In genomic region chr6:139425780-139426179, GRCh38 we compare ENCODE assay signal across 16 cellular contexts.
"Had no signal": no experiment of that assay in that cellular context is flagged by ENCODE, and none has a peak within 500 bp of the region (broad histone marks: within the 10 kb centered on the region; RNA-seq: fewer than 3 reads in every experiment).

No MANE protein-coding gene starts in this region.

- H3K4me1 ChIP-seq: ascending aorta, right lobe of liver, upper lobe of right lung had no signal

- H3K9me3 ChIP-seq: ascending aorta, right lobe of liver, upper lobe of right lung had no signal

- H3K27me3 Mint-ChIP-seq: naive B cell had no signal

- DNase-seq: activated CD4-positive, alpha-beta T cell treated with anti-CD3 and anti-CD28 coated beads for 1 hour; activated CD8-positive, alpha-beta memory T cell treated with anti-CD3 and anti-CD28 coated beads for 24 hours; activated CD8-positive, alpha-beta memory T cell treated with anti-CD3 and anti-CD28 coated beads, Interleukin-2, amount 50 U/mL, for 48 hours; activated gamma-delta T cell; activated T-cell treated with anti-CD3 and anti-CD28 coated beads, Interleukin-2, amount 50 U/mL, for 72 hours; effector CD4-positive, alpha-beta T cell; head of caudate nucleus; left ventricle myocardium superior; naive B cell; right lobe of liver; spleen; stimulated activated naive B cell treated with anti-CD40 and anti-IgM and Interleukin-4, amounts not matched to agents 10 μg/mL and 1 μg/mL and 100 μg/mL, for 72 hours; upper lobe of right lung; WERI-Rb-1 had no signal

- H3K4me3 ChIP-seq: ascending aorta, right lobe of liver, spleen, upper lobe of right lung had no signal

- H3K9me3 Mint-ChIP-seq: activated naive CD4-positive, alpha-beta T cell treated with anti-CD3 and anti-CD28 coated beads, Interleukin-2, amount 50 U/mL, for 24 hours; activated T-cell treated with anti-CD3 and anti-CD28 coated beads, Interleukin-2, amount 50 U/mL, for 72 hours; stimulated activated naive B cell treated with anti-CD40 and anti-IgM and Interleukin-4, amounts not matched to agents 10 μg/mL and 1 μg/mL and 100 μg/mL, for 72 hours had no signal

- H3K4me1 Mint-ChIP-seq: activated naive CD4-positive, alpha-beta T cell treated with anti-CD3 and anti-CD28 coated beads, Interleukin-2, amount 50 U/mL, for 24 hours had no signal

- H3K36me3 Mint-ChIP-seq: activated naive CD4-positive, alpha-beta T cell treated with anti-CD3 and anti-CD28 coated beads, Interleukin-2, amount 50 U/mL, for 24 hours had no signal

- H3K27ac Mint-ChIP-seq: activated naive CD4-positive, alpha-beta T cell treated with anti-CD3 and anti-CD28 coated beads, Interleukin-2, amount 50 U/mL, for 24 hours; activated T-cell treated with anti-CD3 and anti-CD28 coated beads, Interleukin-2, amount 50 U/mL, for 72 hours; naive B cell; stimulated activated naive B cell treated with anti-CD40 and anti-IgM and Interleukin-4, amounts not matched to agents 10 μg/mL and 1 μg/mL and 100 μg/mL, for 72 hours had no signal

- H3K4me3 Mint-ChIP-seq: activated naive CD4-positive, alpha-beta T cell treated with anti-CD3 and anti-CD28 coated beads, Interleukin-2, amount 50 U/mL, for 24 hours; activated T-cell treated with anti-CD3 and anti-CD28 coated beads, Interleukin-2, amount 50 U/mL, for 72 hours; naive B cell; stimulated activated naive B cell treated with anti-CD40 and anti-IgM and Interleukin-4, amounts not matched to agents 10 μg/mL and 1 μg/mL and 100 μg/mL, for 72 hours had no signal

- H3K36me3 ChIP-seq: ascending aorta, right lobe of liver, spleen, upper lobe of right lung, WERI-Rb-1 had no signal

- ATAC-seq: activated T-cell treated with anti-CD3 and anti-CD28 coated beads, Interleukin-2, amount 50 U/mL, for 72 hours; left ventricle myocardium superior; right lobe of liver; stimulated activated naive B cell treated with anti-CD40 and anti-IgM and Interleukin-4, amounts not matched to agents 10 μg/mL and 1 μg/mL and 100 μg/mL, for 72 hours; upper lobe of right lung had no signal

- H3K27me3 ChIP-seq: ascending aorta, right lobe of liver, spleen, upper lobe of right lung had no signal

- H3K27ac ChIP-seq: ascending aorta, right lobe of liver, spleen, upper lobe of right lung, WERI-Rb-1 had no signal
